In the genomic region with DNA sequence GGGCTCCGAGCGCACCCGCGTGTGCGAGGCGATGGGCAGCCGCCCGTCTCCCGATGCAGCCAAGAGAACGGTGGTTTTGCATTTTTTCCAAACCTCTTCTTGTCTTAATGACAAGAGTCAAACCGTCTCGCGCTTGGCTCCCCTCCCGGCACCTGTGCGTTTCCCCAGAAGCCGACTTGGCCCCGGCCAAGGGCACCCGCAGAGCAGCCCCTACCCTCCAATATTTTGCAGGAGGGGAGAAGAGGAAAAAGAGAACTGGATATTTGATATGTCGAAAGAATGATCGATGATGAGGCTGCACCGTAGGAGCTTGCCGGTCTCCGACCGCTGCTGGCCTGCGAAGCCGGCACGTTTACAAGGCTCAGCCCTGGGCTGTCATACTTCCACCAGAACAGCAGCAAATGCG, we compare ENCODE assay signal across 12 cellular contexts.
DNase-seq lines count a peak whose midpoint lies in the region; ATAC-seq and TF ChIP-seq lines count a peak whose summit lies in the region.
"Had no signal": no experiment of that assay in that cellular context is flagged by ENCODE, and none has a peak within 500 bp of the region (broad histone marks: within the 10 kb centered on the region; RNA-seq: fewer than 3 reads in every experiment).

No MANE protein-coding gene starts in this region.

- DNase-seq in PC-3 = peak; percentile 29
- no peak for DNase-seq in hepatocyte (ENCODE audit: low spot score)
- DNase-seq in prostate gland (ENCODE audit: low spot score) = no peak
- DNase-seq in NCI-H446 treated with DMSO at 0.1 percent for 48 hours (lab: John Stamatoyannopoulos, UW) = no peak
- DNase-seq: activated CD4-positive, alpha-beta T cell treated with anti-CD3 and anti-CD28 coated beads for 4 hours; activated naive CD4-positive, alpha-beta T cell treated with anti-CD3 and anti-CD28 coated beads for 36 hours; NCI-H1930; SHP77 treated with DMSO at 0.1 percent for 48 hours; thyroid gland had no signal

- H3K4me3 Mint-ChIP-seq in activated T-helper 17 cell treated with anti-CD3 and anti-CD28 coated beads, Interleukin-2, amount 50 U/mL, for 72 hours = no peak overlapping the region
- H3K4me3 Mint-ChIP-seq: activated naive CD4-positive, alpha-beta T cell treated with anti-CD3 and anti-CD28 coated beads for 36 hours had no signal

- H3F3A ChIP-seq in PC-3 (ENCODE audit: low read length, unreplicated experiment) = no peaks in the 10 kb centered on the region

- H3K4me3 ChIP-seq in HEK293 (ENCODE audit: low read depth, low read length) (peak overlapping the region; percentile 37), PC-3 (ENCODE audit: low read length) (peak overlapping the region; percentile 65), hepatocyte (peak overlapping the region; percentile 30), prostate gland (peak overlapping the region; percentile 10 to 27)
- H3K4me3 ChIP-seq: thyroid gland had no signal

- H3K9me2 ChIP-seq in PC-3 (replicated peaks; ENCODE audit: low read length) (no peaks in the 10 kb centered on the region), hepatocyte (replicated peaks; ENCODE audit: insufficient read depth) (no peaks in the 10 kb centered on the region)

- no peak overlapping the region for H3K27ac Mint-ChIP-seq in activated T-helper 17 cell treated with anti-CD3 and anti-CD28 coated beads, Interleukin-2, amount 50 U/mL, for 72 hours
- H3K27ac Mint-ChIP-seq: activated naive CD4-positive, alpha-beta T cell treated with anti-CD3 and anti-CD28 coated beads for 36 hours had no signal

- H3K36me3 ChIP-seq in HEK293 (ENCODE audit: control insufficient read depth in 2 of 2, insufficient read depth in 1 of 2, low read length in 2 of 2) (no peaks in the 10 kb centered on the region), PC-3 (ENCODE audit: low read depth, low read length) (no peaks in the 10 kb centered on the region), hepatocyte (replicated peaks; ENCODE audit: insufficient read depth, low read depth) (no peaks in the 10 kb centered on the region), prostate gland (no peaks in the 10 kb centered on the region)
- H3K36me3 ChIP-seq: thyroid gland had no signal

- H3K79me2 ChIP-seq in PC-3 (ENCODE audit: low read length) (no peaks in the 10 kb centered on the region), hepatocyte (no peaks in the 10 kb centered on the region)

- H3K9me3 ChIP-seq in HEK293 (ENCODE audit: control insufficient read depth, insufficient read depth, low read depth, low read length) = no peaks in the 10 kb centered on the region
- H3K9me3 ChIP-seq in PC-3 (ENCODE audit: low read length) = no peaks in the 10 kb centered on the region
- no peaks in the 10 kb centered on the region for H3K9me3 ChIP-seq in hepatocyte (ENCODE audit: low read depth)
- no peaks in the 10 kb centered on the region for H3K9me3 ChIP-seq in prostate gland
- H3K9me3 ChIP-seq: thyroid gland had no signal

- H4K20me1 ChIP-seq in PC-3 (ENCODE audit: low read length) = no peaks in the 10 kb centered on the region
- no peaks in the 10 kb centered on the region for H4K20me1 ChIP-seq in hepatocyte (ENCODE audit: insufficient read depth, poor library complexity, severe bottlenecking)

- no TSS peak for BruUV-seq in PC-3 (replicated peaks; lab: Mats Ljungman, UMichigan)

- CTCF ChIA-PET in HEK293 (lab: Yijun Ruan, JAX) (interaction anchor here (0.7 kb wide), 1 partner anchor 319 kb away, joined by 4 read pairs; no protein-coding TSS in a partner anchor), PC-3 (lab: Charles Lee) (interaction anchor here (0.6 kb wide), 1 partner anchor 81 kb away, joined by 3 read pairs; no protein-coding TSS in a partner anchor)

- ATAC-seq in PC-3 (peak; percentile 67), GM18520 (IDR thresholded peaks at IDR 0.05; ENCODE audit: unreplicated experiment) (no peak)
- no peak for ATAC-seq in activated T-helper 17 cell treated with anti-CD3 and anti-CD28 coated beads, Interleukin-2, amount 50 U/mL, for 72 hours (replicated peaks)

- H3K36me3 Mint-ChIP-seq in activated T-helper 17 cell treated with anti-CD3 and anti-CD28 coated beads, Interleukin-2, amount 50 U/mL, for 72 hours (ENCODE audit: low read depth) = no peaks in the 10 kb centered on the region

- H3K4me1 ChIP-seq in HEK293 (ENCODE audit: control insufficient read depth, insufficient read depth, low read length) (0 out of 2 replicates have a peak, but pooled peaks cover 2% of the 10 kb centered on the region), PC-3 (ENCODE audit: insufficient read depth, low read length) (peaks cover 4% of the 10 kb centered on the region; the same call in 1 of the 2 replicates), hepatocyte (ENCODE audit: insufficient read depth) (peaks cover 13% of the 10 kb centered on the region), prostate gland (replicated peaks) (peaks cover 6% of the 10 kb centered on the region)

- no peak for TF ChIP-seq CTCF in HEK293 (tag by site-specific recombination; IDR thresholded peaks at IDR 0.05)
- TF ChIP-seq CTCF in PC-3 (conservative IDR thresholded peaks at IDR 0.05; ENCODE audit: low read depth, low read length) = no peak
- no peak for TF ChIP-seq CTCF in hepatocyte (IDR thresholded peaks at IDR 0.05; ENCODE audit: poor library complexity)
- TF ChIP-seq CTCF in prostate gland (IDR thresholded peaks at IDR 0.05) = no peak

- peak overlapping the region; percentile 76 for H2AFZ ChIP-seq in PC-3 (ENCODE audit: low read length)
- peak overlapping the region; percentile 71 for H2AFZ ChIP-seq in hepatocyte

- no peak for TF ChIP-seq POLR2A in prostate gland (IDR thresholded peaks at IDR 0.05)

- H3K9ac ChIP-seq in PC-3 (ENCODE audit: low read length) = no peak overlapping the region

- H3K27me3 Mint-ChIP-seq in activated T-helper 17 cell treated with anti-CD3 and anti-CD28 coated beads, Interleukin-2, amount 50 U/mL, for 72 hours = peaks cover 70% of the 10 kb centered on the region

- no peaks in the 10 kb centered on the region for H3K4me1 Mint-ChIP-seq in activated T-helper 17 cell treated with anti-CD3 and anti-CD28 coated beads, Interleukin-2, amount 50 U/mL, for 72 hours

- intact Hi-C loops in PC-3 (cut with micrococcal nuclease) = no loop called here
- intact Hi-C loops in prostate gland (cut with DNase I) = no loop called here

- H3K27me3 ChIP-seq in PC-3 (ENCODE audit: low read length) (peaks cover 31% of the 10 kb centered on the region), hepatocyte (peaks cover 86% of the 10 kb centered on the region), prostate gland (replicated peaks; ENCODE audit: insufficient read depth) (no peaks in the 10 kb centered on the region)

- H3K4me2 ChIP-seq in PC-3 (ENCODE audit: low read length) (peak overlapping the region; percentile 84), hepatocyte (peak overlapping the region; percentile 92)

- under 1% methylated on average over 27 of the region's 28 CpGs for WGBS in hepatocyte (ENCODE audit: low lambda C conversion rate, missing lambda C conversion rate)
- 3% methylated on average over 28 of the region's 28 CpGs for WGBS in prostate gland

- H3K9me3 Mint-ChIP-seq in activated T-helper 17 cell treated with anti-CD3 and anti-CD28 coated beads, Interleukin-2, amount 50 U/mL, for 72 hours = peaks cover 4% of the 10 kb centered on the region
- H3K9me3 Mint-ChIP-seq: activated naive CD4-positive, alpha-beta T cell treated with anti-CD3 and anti-CD28 coated beads for 36 hours had no signal

- H3K27ac ChIP-seq in HEK293 (ENCODE audit: extremely low read depth, low read depth, low read length) = no peak overlapping the region; the same call in 1 of the 2 replicates
- no peak overlapping the region for H3K27ac ChIP-seq in PC-3 (ENCODE audit: low read length)
- H3K27ac ChIP-seq in hepatocyte = no peak overlapping the region
- no peak overlapping the region for H3K27ac ChIP-seq in prostate gland
- H3K27ac ChIP-seq: thyroid gland had no signal

- POLR2A ChIA-PET in HEK293 (lab: Yijun Ruan, JAX) = no interaction called here
- POLR2A ChIA-PET in PC-3 (lab: Charles Lee; ENCODE audit: unreplicated experiment) = no interaction called here

TF ChIP-seq in HEK293, 187 proteins besides CTCF, POLR2A, EP300 and RAD21 (continues in another document):
- no peak for TF ChIP-seq ZNF529 (tag by site-specific recombination; IDR thresholded peaks at IDR 0.05; ENCODE audit: insufficient replicate concordance)
- peak; percentile 76 for TF ChIP-seq ZBTB17 (tag by site-specific recombination; IDR thresholded peaks at IDR 0.05)
- peak; percentile 27 for TF ChIP-seq ZBTB26 (tag by site-specific recombination; optimal IDR thresholded peaks at IDR 0.05)
- TF ChIP-seq ZBTB20 (tag by site-specific recombination; IDR thresholded peaks at IDR 0.05) = peak; percentile 68
- no peak for TF ChIP-seq ZNF544 (tag by site-specific recombination; IDR thresholded peaks at IDR 0.05)
- TF ChIP-seq ZNF776 (tag by site-specific recombination; IDR thresholded peaks at IDR 0.05; ENCODE audit: borderline replicate concordance) = no peak
- TF ChIP-seq ZNF600 (tag by site-specific recombination; IDR thresholded peaks at IDR 0.05) = peak; percentile 55
- no peak for TF ChIP-seq ZNF214 (tag by site-specific recombination; IDR thresholded peaks at IDR 0.05; ENCODE audit: borderline replicate concordance)
- no peak for TF ChIP-seq ZNF747 (tag by site-specific recombination; IDR thresholded peaks at IDR 0.05)
- no peak for TF ChIP-seq GFI1B (tag by site-specific recombination; IDR thresholded peaks at IDR 0.05)
- TF ChIP-seq ZFP3 (tag by site-specific recombination; IDR thresholded peaks at IDR 0.05; ENCODE audit: low read depth) = peak; percentile 42; the same call in 1 of the 2 replicates
- TF ChIP-seq, protein P1, sequence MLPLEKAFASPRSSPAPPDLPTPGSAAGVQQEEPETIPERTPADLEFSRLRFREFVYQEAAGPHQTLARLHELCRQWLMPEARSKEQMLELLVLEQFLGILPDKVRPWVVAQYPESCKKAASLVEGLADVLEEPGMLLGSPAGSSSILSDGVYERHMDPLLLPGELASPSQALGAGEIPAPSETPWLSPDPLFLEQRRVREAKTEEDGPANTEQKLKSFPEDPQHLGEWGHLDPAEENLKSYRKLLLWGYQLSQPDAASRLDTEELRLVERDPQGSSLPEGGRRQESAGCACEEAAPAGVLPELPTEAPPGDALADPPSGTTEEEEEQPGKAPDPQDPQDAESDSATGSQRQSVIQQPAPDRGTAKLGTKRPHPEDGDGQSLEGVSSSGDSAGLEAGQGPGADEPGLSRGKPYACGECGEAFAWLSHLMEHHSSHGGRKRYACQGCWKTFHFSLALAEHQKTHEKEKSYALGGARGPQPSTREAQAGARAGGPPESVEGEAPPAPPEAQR (tag by site-specific recombination; IDR thresholded peaks at IDR 0.05) = no peak
